1 cellular context compared by ENCODE assay signal in the genomic region with DNA sequence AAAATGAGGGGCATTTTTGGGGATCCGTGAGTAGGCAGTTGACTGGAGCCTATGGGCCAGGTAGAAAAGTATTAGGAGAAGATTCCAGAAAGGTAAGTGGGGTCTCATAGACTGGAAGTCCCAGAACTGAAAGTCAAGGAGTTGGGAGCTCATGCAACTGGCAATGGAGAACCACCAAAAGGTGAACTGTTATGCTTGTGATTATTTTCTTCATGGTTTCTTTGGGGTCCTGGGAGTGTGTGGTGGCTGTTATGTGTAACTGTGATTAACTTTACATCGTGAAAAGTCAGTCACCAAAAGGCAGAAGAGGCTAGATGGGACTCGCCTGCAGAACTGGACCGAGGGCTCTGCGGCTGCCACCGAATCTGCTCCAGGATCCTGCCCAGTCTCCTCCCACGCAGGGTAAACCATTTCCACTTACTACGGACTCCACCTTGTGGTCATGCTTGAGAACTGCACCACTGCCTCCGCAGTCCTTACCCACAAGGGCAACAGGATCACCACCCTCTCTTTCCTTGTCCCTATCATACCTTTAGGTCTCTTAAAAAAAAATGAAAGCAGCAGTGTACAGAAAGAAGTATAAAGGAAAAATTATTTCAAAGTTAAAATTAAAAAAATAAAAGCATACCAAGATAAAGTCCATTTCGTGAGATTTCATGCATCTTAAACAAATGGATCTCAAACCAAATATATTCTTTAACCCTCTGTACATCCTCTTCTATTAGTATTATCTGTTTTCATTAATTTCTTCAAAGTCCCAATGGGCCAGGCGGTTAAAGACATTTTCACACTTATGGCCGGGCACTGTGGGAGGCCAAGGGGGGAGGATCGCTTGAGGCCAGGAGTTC.
TF ChIP-seq lines count a peak whose summit lies in the region.

No MANE protein-coding gene starts in this region.

TF ChIP-seq in HepG2, 621 proteins besides CTCF, POLR2A, EP300 and RAD21 (continued from another document and continues in another):
- no peak for TF ChIP-seq SOX13 (IDR thresholded peaks at IDR 0.05)
- TF ChIP-seq SOX13 (CRISPR knock-in tag; conservative IDR thresholded peaks at IDR 0.05 in 1 of 2, IDR thresholded peaks at IDR 0.05 in 1 of 2): peak in 1 of 2 experiments; percentile 29; a peak in 1 of 4 replicates
- 0 out of 2 replicates have a peak, but pooled peaks have one; percentile 64 for TF ChIP-seq AHR (CRISPR knock-in tag; IDR thresholded peaks at IDR 0.05)
- TF ChIP-seq, protein P1, sequence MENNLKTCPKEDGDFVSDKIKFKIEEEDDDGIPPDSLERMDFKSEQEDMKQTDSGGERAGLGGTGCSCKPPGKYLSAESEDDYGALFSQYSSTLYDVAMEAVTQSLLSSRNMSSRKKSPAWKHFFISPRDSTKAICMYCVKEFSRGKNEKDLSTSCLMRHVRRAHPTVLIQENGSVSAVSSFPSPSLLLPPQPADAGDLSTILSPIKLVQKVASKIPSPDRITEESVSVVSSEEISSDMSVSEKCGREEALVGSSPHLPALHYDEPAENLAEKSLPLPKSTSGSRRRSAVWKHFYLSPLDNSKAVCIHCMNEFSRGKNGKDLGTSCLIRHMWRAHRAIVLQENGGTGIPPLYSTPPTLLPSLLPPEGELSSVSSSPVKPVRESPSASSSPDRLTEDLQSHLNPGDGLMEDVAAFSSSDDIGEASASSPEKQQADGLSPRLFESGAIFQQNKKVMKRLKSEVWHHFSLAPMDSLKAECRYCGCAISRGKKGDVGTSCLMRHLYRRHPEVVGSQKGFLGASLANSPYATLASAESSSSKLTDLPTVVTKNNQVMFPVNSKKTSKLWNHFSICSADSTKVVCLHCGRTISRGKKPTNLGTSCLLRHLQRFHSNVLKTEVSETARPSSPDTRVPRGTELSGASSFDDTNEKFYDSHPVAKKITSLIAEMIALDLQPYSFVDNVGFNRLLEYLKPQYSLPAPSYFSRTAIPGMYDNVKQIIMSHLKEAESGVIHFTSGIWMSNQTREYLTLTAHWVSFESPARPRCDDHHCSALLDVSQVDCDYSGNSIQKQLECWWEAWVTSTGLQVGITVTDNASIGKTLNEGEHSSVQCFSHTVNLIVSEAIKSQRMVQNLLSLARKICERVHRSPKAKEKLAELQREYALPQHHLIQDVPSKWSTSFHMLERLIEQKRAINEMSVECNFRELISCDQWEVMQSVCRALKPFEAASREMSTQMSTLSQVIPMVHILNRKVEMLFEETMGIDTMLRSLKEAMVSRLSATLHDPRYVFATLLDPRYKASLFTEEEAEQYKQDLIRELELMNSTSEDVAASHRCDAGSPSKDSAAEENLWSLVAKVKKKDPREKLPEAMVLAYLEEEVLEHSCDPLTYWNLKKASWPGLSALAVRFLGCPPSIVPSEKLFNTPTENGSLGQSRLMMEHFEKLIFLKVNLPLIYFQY (CRISPR knock-in tag; IDR thresholded peaks at IDR 0.05; ENCODE audit: borderline replicate concordance): 0 out of 2 replicates have a peak, but pooled peaks have one; percentile 52
- peak; percentile 41 for TF ChIP-seq ASH2L (IDR thresholded peaks at IDR 0.05; ENCODE audit: insufficient read length, low read depth, low read length)
- TF ChIP-seq ZNF205 (CRISPR knock-in tag; IDR thresholded peaks at IDR 0.05): peak; percentile 58; the same call in 1 of the 2 replicates
- TF ChIP-seq ZNF501 (CRISPR knock-in tag; IDR thresholded peaks at IDR 0.05): peak; percentile 70
- TF ChIP-seq, protein P2, sequence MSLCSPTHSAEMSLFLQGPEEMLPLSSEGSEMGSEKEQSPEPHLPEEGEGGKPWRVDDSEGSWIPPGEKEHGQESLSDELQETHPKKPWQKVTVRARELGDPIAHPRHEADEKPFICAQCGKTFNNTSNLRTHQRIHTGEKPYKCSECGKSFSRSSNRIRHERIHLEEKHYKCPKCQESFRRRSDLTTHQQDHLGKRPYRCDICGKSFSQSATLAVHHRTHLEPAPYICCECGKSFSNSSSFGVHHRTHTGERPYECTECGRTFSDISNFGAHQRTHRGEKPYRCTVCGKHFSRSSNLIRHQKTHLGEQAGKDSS (CRISPR knock-in tag; IDR thresholded peaks at IDR 0.05; ENCODE audit: borderline replicate concordance, low read depth): peak; percentile 30; the same call in 1 of the 2 replicates
- TF ChIP-seq ZNF331 (CRISPR knock-in tag; IDR thresholded peaks at IDR 0.05): peak; percentile 54; the same call in 1 of the 2 replicates
- peak; percentile 67 for TF ChIP-seq THAP11 (CRISPR knock-in tag; IDR thresholded peaks at IDR 0.05)
- TF ChIP-seq, protein P3, sequence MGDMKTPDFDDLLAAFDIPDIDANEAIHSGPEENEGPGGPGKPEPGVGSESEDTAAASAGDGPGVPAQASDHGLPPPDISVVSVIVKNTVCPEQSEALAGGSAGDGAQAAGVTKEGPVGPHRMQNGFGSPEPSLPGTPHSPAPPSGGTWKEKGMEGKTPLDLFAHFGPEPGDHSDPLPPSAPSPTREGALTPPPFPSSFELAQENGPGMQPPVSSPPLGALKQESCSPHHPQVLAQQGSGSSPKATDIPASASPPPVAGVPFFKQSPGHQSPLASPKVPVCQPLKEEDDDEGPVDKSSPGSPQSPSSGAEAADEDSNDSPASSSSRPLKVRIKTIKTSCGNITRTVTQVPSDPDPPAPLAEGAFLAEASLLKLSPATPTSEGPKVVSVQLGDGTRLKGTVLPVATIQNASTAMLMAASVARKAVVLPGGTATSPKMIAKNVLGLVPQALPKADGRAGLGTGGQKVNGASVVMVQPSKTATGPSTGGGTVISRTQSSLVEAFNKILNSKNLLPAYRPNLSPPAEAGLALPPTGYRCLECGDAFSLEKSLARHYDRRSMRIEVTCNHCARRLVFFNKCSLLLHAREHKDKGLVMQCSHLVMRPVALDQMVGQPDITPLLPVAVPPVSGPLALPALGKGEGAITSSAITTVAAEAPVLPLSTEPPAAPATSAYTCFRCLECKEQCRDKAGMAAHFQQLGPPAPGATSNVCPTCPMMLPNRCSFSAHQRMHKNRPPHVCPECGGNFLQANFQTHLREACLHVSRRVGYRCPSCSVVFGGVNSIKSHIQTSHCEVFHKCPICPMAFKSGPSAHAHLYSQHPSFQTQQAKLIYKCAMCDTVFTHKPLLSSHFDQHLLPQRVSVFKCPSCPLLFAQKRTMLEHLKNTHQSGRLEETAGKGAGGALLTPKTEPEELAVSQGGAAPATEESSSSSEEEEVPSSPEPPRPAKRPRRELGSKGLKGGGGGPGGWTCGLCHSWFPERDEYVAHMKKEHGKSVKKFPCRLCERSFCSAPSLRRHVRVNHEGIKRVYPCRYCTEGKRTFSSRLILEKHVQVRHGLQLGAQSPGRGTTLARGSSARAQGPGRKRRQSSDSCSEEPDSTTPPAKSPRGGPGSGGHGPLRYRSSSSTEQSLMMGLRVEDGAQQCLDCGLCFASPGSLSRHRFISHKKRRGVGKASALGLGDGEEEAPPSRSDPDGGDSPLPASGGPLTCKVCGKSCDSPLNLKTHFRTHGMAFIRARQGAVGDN (CRISPR knock-in tag; IDR thresholded peaks at IDR 0.05): peak; percentile 33; the same call in 1 of the 2 replicates
- TF ChIP-seq, protein P4, sequence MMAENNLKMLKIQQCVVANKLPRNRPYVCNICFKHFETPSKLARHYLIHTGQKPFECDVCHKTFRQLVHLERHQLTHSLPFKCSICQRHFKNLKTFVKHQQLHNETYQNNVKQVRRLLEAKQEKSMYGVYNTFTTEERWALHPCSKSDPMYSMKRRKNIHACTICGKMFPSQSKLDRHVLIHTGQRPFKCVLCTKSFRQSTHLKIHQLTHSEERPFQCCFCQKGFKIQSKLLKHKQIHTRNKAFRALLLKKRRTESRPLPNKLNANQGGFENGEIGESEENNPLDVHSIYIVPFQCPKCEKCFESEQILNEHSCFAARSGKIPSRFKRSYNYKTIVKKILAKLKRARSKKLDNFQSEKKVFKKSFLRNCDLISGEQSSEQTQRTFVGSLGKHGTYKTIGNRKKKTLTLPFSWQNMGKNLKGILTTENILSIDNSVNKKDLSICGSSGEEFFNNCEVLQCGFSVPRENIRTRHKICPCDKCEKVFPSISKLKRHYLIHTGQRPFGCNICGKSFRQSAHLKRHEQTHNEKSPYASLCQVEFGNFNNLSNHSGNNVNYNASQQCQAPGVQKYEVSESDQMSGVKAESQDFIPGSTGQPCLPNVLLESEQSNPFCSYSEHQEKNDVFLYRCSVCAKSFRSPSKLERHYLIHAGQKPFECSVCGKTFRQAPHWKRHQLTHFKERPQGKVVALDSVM (CRISPR knock-in tag; IDR thresholded peaks at IDR 0.05): peak; percentile 39; the same call in 1 of the 2 replicates
- TF ChIP-seq KDM4B (CRISPR knock-in tag; IDR thresholded peaks at IDR 0.05): peak; percentile 52; the same call in 1 of the 2 replicates
- 0 out of 2 replicates have a peak, but pooled peaks have one; percentile 41 for TF ChIP-seq KLF9 (CRISPR knock-in tag; IDR thresholded peaks at IDR 0.05; ENCODE audit: low read depth)
- TF ChIP-seq ZNF788 (CRISPR knock-in tag; IDR thresholded peaks at IDR 0.05; ENCODE audit: borderline replicate concordance): peak; percentile 64; the same call in 1 of the 2 replicates
- TF ChIP-seq GFI1 (CRISPR knock-in tag; IDR thresholded peaks at IDR 0.05; ENCODE audit: borderline replicate concordance): 0 out of 2 replicates have a peak, but pooled peaks have one; percentile 33
- TF ChIP-seq, protein P5, sequence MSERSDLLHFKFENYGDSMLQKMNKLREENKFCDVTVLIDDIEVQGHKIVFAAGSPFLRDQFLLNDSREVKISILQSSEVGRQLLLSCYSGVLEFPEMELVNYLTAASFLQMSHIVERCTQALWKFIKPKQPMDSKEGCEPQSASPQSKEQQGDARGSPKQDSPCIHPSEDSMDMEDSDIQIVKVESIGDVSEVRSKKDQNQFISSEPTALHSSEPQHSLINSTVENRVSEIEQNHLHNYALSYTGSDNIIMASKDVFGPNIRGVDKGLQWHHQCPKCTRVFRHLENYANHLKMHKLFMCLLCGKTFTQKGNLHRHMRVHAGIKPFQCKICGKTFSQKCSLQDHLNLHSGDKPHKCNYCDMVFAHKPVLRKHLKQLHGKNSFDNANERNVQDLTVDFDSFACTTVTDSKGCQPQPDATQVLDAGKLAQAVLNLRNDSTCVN (CRISPR knock-in tag; IDR thresholded peaks at IDR 0.05; ENCODE audit: borderline replicate concordance): peak; percentile 85
- peak; percentile 63; the same call in 1 of the 2 replicates for TF ChIP-seq FOXO1 (CRISPR knock-in tag; IDR thresholded peaks at IDR 0.05)
- TF ChIP-seq ERF (CRISPR knock-in tag; IDR thresholded peaks at IDR 0.05): peak; percentile 74; the same call in 1 of the 2 replicates
- TF ChIP-seq RXRB (CRISPR knock-in tag; IDR thresholded peaks at IDR 0.05; ENCODE audit: borderline replicate concordance): peak; percentile 70
- TF ChIP-seq XRCC5 (optimal IDR thresholded peaks at IDR 0.05; ENCODE audit: low read length): peak; percentile 72
- 0 out of 2 replicates have a peak, but pooled peaks have one; percentile 36 for TF ChIP-seq TBX2 (CRISPR knock-in tag; IDR thresholded peaks at IDR 0.05; ENCODE audit: borderline replicate concordance)
- TF ChIP-seq NFATC3 (CRISPR knock-in tag; IDR thresholded peaks at IDR 0.05): no peak
- TF ChIP-seq ARNT2 (CRISPR knock-in tag; IDR thresholded peaks at IDR 0.05; ENCODE audit: low read depth): peak; percentile 34; the same call in 1 of the 2 replicates
- TF ChIP-seq ZNF235 (CRISPR knock-in tag; IDR thresholded peaks at IDR 0.05; ENCODE audit: borderline replicate concordance): no peak
- TF ChIP-seq, protein P6, sequence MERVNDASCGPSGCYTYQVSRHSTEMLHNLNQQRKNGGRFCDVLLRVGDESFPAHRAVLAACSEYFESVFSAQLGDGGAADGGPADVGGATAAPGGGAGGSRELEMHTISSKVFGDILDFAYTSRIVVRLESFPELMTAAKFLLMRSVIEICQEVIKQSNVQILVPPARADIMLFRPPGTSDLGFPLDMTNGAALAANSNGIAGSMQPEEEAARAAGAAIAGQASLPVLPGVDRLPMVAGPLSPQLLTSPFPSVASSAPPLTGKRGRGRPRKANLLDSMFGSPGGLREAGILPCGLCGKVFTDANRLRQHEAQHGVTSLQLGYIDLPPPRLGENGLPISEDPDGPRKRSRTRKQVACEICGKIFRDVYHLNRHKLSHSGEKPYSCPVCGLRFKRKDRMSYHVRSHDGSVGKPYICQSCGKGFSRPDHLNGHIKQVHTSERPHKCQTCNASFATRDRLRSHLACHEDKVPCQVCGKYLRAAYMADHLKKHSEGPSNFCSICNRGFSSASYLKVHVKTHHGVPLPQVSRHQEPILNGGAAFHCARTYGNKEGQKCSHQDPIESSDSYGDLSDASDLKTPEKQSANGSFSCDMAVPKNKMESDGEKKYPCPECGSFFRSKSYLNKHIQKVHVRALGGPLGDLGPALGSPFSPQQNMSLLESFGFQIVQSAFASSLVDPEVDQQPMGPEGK (CRISPR knock-in tag; IDR thresholded peaks at IDR 0.05): peak; percentile 25; the same call in 1 of the 2 replicates
- peak; percentile 63; the same call in 1 of the 2 replicates for TF ChIP-seq ZNF614 (CRISPR knock-in tag; IDR thresholded peaks at IDR 0.05; ENCODE audit: borderline replicate concordance)
- TF ChIP-seq NCOA2 (CRISPR knock-in tag; IDR thresholded peaks at IDR 0.05): peak; percentile 59; the same call in 1 of the 2 replicates
- TF ChIP-seq PCBP1 (IDR thresholded peaks at IDR 0.05; ENCODE audit: borderline replicate concordance, low read depth, low read length): no peak
- no peak for TF ChIP-seq TBP (CRISPR knock-in tag; IDR thresholded peaks at IDR 0.05)
- TF ChIP-seq, protein P7, sequence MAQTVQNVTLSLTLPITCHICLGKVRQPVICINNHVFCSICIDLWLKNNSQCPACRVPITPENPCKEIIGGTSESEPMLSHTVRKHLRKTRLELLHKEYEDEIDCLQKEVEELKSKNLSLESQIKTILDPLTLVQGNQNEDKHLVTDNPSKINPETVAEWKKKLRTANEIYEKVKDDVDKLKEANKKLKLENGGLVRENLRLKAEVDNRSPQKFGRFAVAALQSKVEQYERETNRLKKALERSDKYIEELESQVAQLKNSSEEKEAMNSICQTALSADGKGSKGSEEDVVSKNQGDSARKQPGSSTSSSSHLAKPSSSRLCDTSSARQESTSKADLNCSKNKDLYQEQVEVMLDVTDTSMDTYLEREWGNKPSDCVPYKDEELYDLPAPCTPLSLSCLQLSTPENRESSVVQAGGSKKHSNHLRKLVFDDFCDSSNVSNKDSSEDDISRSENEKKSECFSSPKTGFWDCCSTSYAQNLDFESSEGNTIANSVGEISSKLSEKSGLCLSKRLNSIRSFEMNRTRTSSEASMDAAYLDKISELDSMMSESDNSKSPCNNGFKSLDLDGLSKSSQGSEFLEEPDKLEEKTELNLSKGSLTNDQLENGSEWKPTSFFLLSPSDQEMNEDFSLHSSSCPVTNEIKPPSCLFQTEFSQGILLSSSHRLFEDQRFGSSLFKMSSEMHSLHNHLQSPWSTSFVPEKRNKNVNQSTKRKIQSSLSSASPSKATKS (CRISPR knock-in tag; IDR thresholded peaks at IDR 0.05): no peak
- TF ChIP-seq MIER3 (CRISPR knock-in tag; IDR thresholded peaks at IDR 0.05; ENCODE audit: borderline replicate concordance): peak; percentile 73; the same call in 1 of the 2 replicates
- no peak for TF ChIP-seq ZNF460 (CRISPR knock-in tag; IDR thresholded peaks at IDR 0.05; ENCODE audit: borderline replicate concordance)
- peak; percentile 64; the same call in 1 of the 2 replicates for TF ChIP-seq ZMYM4 (CRISPR knock-in tag; IDR thresholded peaks at IDR 0.05)
- TF ChIP-seq, protein P8, sequence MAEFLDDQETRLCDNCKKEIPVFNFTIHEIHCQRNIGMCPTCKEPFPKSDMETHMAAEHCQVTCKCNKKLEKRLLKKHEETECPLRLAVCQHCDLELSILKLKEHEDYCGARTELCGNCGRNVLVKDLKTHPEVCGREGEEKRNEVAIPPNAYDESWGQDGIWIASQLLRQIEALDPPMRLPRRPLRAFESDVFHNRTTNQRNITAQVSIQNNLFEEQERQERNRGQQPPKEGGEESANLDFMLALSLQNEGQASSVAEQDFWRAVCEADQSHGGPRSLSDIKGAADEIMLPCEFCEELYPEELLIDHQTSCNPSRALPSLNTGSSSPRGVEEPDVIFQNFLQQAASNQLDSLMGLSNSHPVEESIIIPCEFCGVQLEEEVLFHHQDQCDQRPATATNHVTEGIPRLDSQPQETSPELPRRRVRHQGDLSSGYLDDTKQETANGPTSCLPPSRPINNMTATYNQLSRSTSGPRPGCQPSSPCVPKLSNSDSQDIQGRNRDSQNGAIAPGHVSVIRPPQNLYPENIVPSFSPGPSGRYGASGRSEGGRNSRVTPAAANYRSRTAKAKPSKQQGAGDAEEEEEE (CRISPR knock-in tag; IDR thresholded peaks at IDR 0.05; ENCODE audit: borderline replicate concordance): 0 out of 2 replicates have a peak, but pooled peaks have one; percentile 36
